In the genomic region with DNA sequence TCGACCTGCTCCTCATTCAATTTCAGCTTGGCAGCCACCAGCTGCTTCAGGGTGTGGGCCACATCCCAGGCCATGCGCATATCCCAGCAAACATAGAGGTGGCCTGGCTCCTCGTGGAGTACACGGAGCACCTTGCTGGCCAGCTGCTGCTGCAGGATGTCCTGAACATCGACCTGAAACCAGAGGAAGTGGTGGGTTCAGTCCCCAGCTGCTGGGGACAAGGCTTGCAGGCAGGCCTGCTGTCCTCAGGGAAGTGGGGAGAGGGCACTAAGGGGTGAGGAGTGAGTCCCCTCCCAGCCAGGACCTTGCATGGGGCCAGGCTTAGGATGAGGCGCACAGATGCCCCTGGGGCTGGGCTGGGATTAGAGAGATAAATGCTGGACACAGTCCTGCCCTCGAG, we compare ENCODE assay signal across 25 cellular contexts.
"Had no signal": no experiment of that assay in that cellular context is flagged by ENCODE, and none has a peak within 500 bp of the region (broad histone marks: within the 10 kb centered on the region; RNA-seq: fewer than 3 reads in every experiment).

No MANE protein-coding gene starts in this region.

- FAIRE-seq: astrocyte, bronchial epithelial cell had no signal

- H3K27ac ChIP-seq: brain microvascular endothelial cell, coronary artery, dorsolateral prefrontal cortex, esophagus muscularis mucosa, foreskin keratinocyte, gastrocnemius medialis had no signal

- H3K4me3 ChIP-seq: coronary artery, dorsolateral prefrontal cortex, esophagus muscularis mucosa, gastrocnemius medialis had no signal

- H3K4me1 ChIP-seq: foreskin keratinocyte had no signal

- H3K27me3 ChIP-seq: brain microvascular endothelial cell, dorsolateral prefrontal cortex, foreskin keratinocyte, gastrocnemius medialis had no signal

- H3K36me3 ChIP-seq: brain microvascular endothelial cell, gastrocnemius medialis had no signal

- DNase-seq: activated CD4-positive, alpha-beta memory T cell treated with anti-CD3 and anti-CD28 coated beads, Interleukin-2, amount 10 ng/mL, durations not matched to agents 7 days and 5 days; activated CD4-positive, alpha-beta T cell treated with anti-CD3 and anti-CD28 coated beads for 1 hour; activated CD4-positive, alpha-beta T cell treated with anti-CD3 and anti-CD28 coated beads for 4 hours; activated CD4-positive, alpha-beta T cell treated with anti-CD3 and anti-CD28 coated beads, Interleukin-2, amount 10 ng/mL, durations not matched to agents 7 days and 5 days; activated CD4-positive, alpha-beta T cell treated with anti-CD3 and anti-CD28 coated beads, Interleukin-2, amount 50 U/mL, for 4 hours; activated CD8-positive, alpha-beta memory T cell treated with anti-CD3 and anti-CD28 coated beads, Interleukin-2, amount 50 U/mL, for 48 hours; activated gamma-delta T cell; activated naive CD4-positive, alpha-beta T cell; activated naive CD4-positive, alpha-beta T cell treated with anti-CD3 and anti-CD28 coated beads, Interleukin-2, amount 10 ng/mL, durations not matched to agents 7 days and 5 days; activated naive CD8-positive, alpha-beta T cell treated with anti-CD3 and anti-CD28 coated beads, Interleukin-2, amount 10 ng/mL, durations not matched to agents 7 days and 5 days; activated T-cell treated with anti-CD3 and anti-CD28 coated beads for 4 hours; activated T-cell treated with anti-CD3 and anti-CD28 coated beads, Interleukin-2, amount 50 U/mL, for 24 hours; activated T-cell treated with anti-CD3 and anti-CD28 coated beads, Interleukin-2, amount 50 U/mL, for 72 hours; anterior cingulate cortex; brain microvascular endothelial cell; dorsolateral prefrontal cortex; effector memory CD8-positive, alpha-beta T cell; erythroblast; foreskin keratinocyte; gastrocnemius medialis; T-helper 2 cell had no signal

- H3K9me3 ChIP-seq: esophagus muscularis mucosa, gastrocnemius medialis had no signal

- ATAC-seq: effector memory CD8-positive, alpha-beta T cell; foreskin keratinocyte; gastrocnemius medialis had no signal
